ENCODE assay signal across 36 cellular contexts in the genomic region with DNA sequence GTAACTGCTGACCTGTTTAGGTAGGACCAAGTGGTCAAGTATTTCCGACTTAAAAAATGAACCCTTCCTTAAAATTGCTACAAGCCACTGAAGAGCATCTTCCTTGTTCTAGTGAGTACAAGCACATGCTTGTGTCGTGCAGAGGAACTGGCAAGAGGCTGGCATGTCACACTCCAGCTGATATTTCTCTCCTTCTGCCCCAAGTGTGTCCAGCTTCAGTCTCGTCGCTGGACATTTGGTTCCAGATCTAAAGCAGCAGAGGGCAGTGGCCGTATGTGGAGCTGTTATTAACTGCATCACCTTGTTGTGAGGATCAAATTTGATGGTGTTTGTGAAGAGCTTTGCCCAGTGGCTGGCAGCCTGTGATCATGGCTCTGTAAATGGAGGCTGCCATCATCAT. TPM values are rescaled to one million over a fixed set of nuclear protein-coding genes. Genes with fewer than 3 reads are reported as not detected.
"Had no signal": no experiment of that assay in that cellular context is flagged by ENCODE, and none has a peak within 500 bp of the region (broad histone marks: within the 10 kb centered on the region; RNA-seq: fewer than 3 reads in every experiment).

No MANE protein-coding gene starts in this region.

- H3K36me3 Mint-ChIP-seq: activated naive CD8-positive, alpha-beta T cell treated with anti-CD3 and anti-CD28 coated beads for 36 hours had no signal

- ATAC-seq: activated CD8-positive, alpha-beta T cell treated with anti-CD3 and anti-CD28 coated beads for 36 hours; activated T-cell treated with anti-CD3 and anti-CD28 coated beads, Interleukin-2, amount 50 U/mL, for 72 hours; activated T-helper 17 cell treated with anti-CD3 and anti-CD28 coated beads, Interleukin-2, amount 50 U/mL, for 72 hours had no signal

- H3K4me3 ChIP-seq: ascending aorta, cardiac muscle cell, PC-9, SJCRH30, SK-N-MC had no signal

- DNase-seq: activated CD4-positive, alpha-beta T cell treated with anti-CD3 and anti-CD28 coated beads, Interleukin-2, amount 10 ng/mL, durations not matched to agents 24 days and 14 days; activated CD4-positive, alpha-beta T cell treated with anti-CD3 and anti-CD28 coated beads, Interleukin-2, amount 50 U/mL, for 4 hours; activated CD8-positive, alpha-beta T cell treated with anti-CD3 and anti-CD28 coated beads for 36 hours; activated effector memory CD4-positive, alpha-beta T cell treated with anti-CD3 and anti-CD28 coated beads, Interleukin-2, amount 50 U/mL, for 16 hours; activated naive CD4-positive, alpha-beta T cell; activated naive CD4-positive, alpha-beta T cell treated with anti-CD3 and anti-CD28 coated beads, Interleukin-2, amount 50 U/mL, for 16 hours; activated naive CD8-positive, alpha-beta T cell treated with anti-CD3 and anti-CD28 coated beads for 36 hours; activated T-cell treated with anti-CD3 and anti-CD28 coated beads, Interleukin-2, amount 50 U/mL, for 1 hour; activated T-cell treated with anti-CD3 and anti-CD28 coated beads, Interleukin-2, amount 50 U/mL, for 72 hours; amygdala; NCI-H1105 treated with DMSO at 0.1 percent for 48 hours; NCI-H1436; NCI-H1694; NCI-H1930; NCI-H2081 treated with DMSO at 0.1 percent for 48 hours; NCI-H226; NCI-H446 treated with DMSO at 0.1 percent for 48 hours; NCI-H524; NCI-H69; NCI-H82; NK-92 treated with Interleukin-12 subunit alpha and Interleukin-12 subunit beta, amount 100 ng/mL, for 24 hours; PC-9; SHP77; SJCRH30 had no signal

- H3K4me3 Mint-ChIP-seq: activated CD4-positive, alpha-beta T cell treated with anti-CD3 and anti-CD28 coated beads, Interleukin-2, amount 10 ng/mL, durations not matched to agents 24 days and 14 days; activated CD8-positive, alpha-beta T cell treated with anti-CD3 and anti-CD28 coated beads for 36 hours; activated naive CD8-positive, alpha-beta T cell treated with anti-CD3 and anti-CD28 coated beads for 36 hours; activated T-cell treated with anti-CD3 and anti-CD28 coated beads, Interleukin-2, amount 50 U/mL, for 72 hours; activated T-helper 17 cell treated with anti-CD3 and anti-CD28 coated beads, Interleukin-2, amount 50 U/mL, for 72 hours; central memory CD8-positive, alpha-beta T cell had no signal

- H3K4me1 Mint-ChIP-seq: activated CD4-positive, alpha-beta T cell treated with anti-CD3 and anti-CD28 coated beads, Interleukin-2, amount 10 ng/mL, durations not matched to agents 24 days and 14 days; activated naive CD8-positive, alpha-beta T cell treated with anti-CD3 and anti-CD28 coated beads for 36 hours; activated T-helper 17 cell treated with anti-CD3 and anti-CD28 coated beads, Interleukin-2, amount 50 U/mL, for 72 hours; central memory CD8-positive, alpha-beta T cell had no signal

- H3K27ac ChIP-seq: ascending aorta, cardiac muscle cell, KMS-11, PC-9, SJCRH30, SK-N-MC had no signal

- H3K4me1 ChIP-seq: ascending aorta, SJCRH30 had no signal

- H3K9me3 ChIP-seq: ascending aorta, SJCRH30 had no signal

- H3K36me3 ChIP-seq: ascending aorta, cardiac muscle cell, SJCRH30 had no signal

- H3K27me3 ChIP-seq: ascending aorta, cardiac muscle cell, SJCRH30 had no signal

- H3K27ac Mint-ChIP-seq: activated CD4-positive, alpha-beta T cell treated with anti-CD3 and anti-CD28 coated beads, Interleukin-2, amount 10 ng/mL, durations not matched to agents 24 days and 14 days; activated CD8-positive, alpha-beta T cell treated with anti-CD3 and anti-CD28 coated beads for 36 hours; activated naive CD8-positive, alpha-beta T cell treated with anti-CD3 and anti-CD28 coated beads for 36 hours; activated T-cell treated with anti-CD3 and anti-CD28 coated beads, Interleukin-2, amount 50 U/mL, for 72 hours; activated T-helper 17 cell treated with anti-CD3 and anti-CD28 coated beads, Interleukin-2, amount 50 U/mL, for 72 hours had no signal

- H3K27me3 Mint-ChIP-seq: activated CD4-positive, alpha-beta T cell treated with anti-CD3 and anti-CD28 coated beads, Interleukin-2, amount 10 ng/mL, durations not matched to agents 24 days and 14 days; activated CD8-positive, alpha-beta T cell treated with anti-CD3 and anti-CD28 coated beads for 36 hours; activated naive CD8-positive, alpha-beta T cell treated with anti-CD3 and anti-CD28 coated beads for 36 hours; activated T-helper 17 cell treated with anti-CD3 and anti-CD28 coated beads, Interleukin-2, amount 50 U/mL, for 72 hours; central memory CD8-positive, alpha-beta T cell had no signal

- FAIRE-seq: TTC549 had no signal

- H3K9me3 Mint-ChIP-seq: activated CD4-positive, alpha-beta T cell treated with anti-CD3 and anti-CD28 coated beads, Interleukin-2, amount 10 ng/mL, durations not matched to agents 24 days and 14 days; activated CD8-positive, alpha-beta T cell treated with anti-CD3 and anti-CD28 coated beads for 36 hours; activated naive CD8-positive, alpha-beta T cell treated with anti-CD3 and anti-CD28 coated beads for 36 hours; activated T-cell treated with anti-CD3 and anti-CD28 coated beads, Interleukin-2, amount 50 U/mL, for 72 hours; activated T-helper 17 cell treated with anti-CD3 and anti-CD28 coated beads, Interleukin-2, amount 50 U/mL, for 72 hours; central memory CD8-positive, alpha-beta T cell had no signal

RNA-seq across cellular contexts. Expression of a gene that starts 9.9 kb away (rescaled TPM):
- total RNA-seq: activated CD4-positive, alpha-beta T cell treated with anti-CD3 and anti-CD28 coated beads, Interleukin-2, amount 10 ng/mL, durations not matched to agents 24 days and 14 days; activated CD8-positive, alpha-beta memory T cell treated with anti-CD3 and anti-CD28 coated beads for 36 hours; activated CD8-positive, alpha-beta T cell treated with anti-CD3 and anti-CD28 coated beads for 36 hours; activated naive CD8-positive, alpha-beta T cell treated with anti-CD3 and anti-CD28 coated beads for 36 hours; activated T-cell treated with anti-CD3 and anti-CD28 coated beads, Interleukin-2, amount 50 U/mL, for 72 hours; activated T-helper 17 cell treated with anti-CD3 and anti-CD28 coated beads, Interleukin-2, amount 50 U/mL, for 72 hours; ascending aorta; cardiac muscle cell; chondrocyte; M059J; PC-9; SJCRH30; T-helper 1 cell treated with Interleukin-12 subunit alpha and Interleukin-12 subunit beta and Interleukin-4 antibody, amounts not matched to agents 30 ng/mL and 1 ng/mL, for 36 hours; T-helper 2 cell treated with Interferon-gamma antibody and Interleukin-4, amounts not matched to agents 100 ng/mL and 5 ng/mL, for 36 hours had no signal
- polyA plus RNA-seq: cardiac muscle cell had no signal
